11 cellular contexts compared by ENCODE assay signal in genomic region chr1:198520524-198521254, GRCh38. TPM values are rescaled to one million over a fixed set of nuclear protein-coding genes. Genes with fewer than 3 reads are reported as not detected.
DNase-seq lines count a peak whose midpoint lies in the region; ATAC-seq, FAIRE-seq and TF ChIP-seq lines count a peak whose summit lies in the region.
"Had no signal": no experiment of that assay in that cellular context is flagged by ENCODE, and none has a peak within 500 bp of the region (broad histone marks: within the 10 kb centered on the region; RNA-seq: fewer than 3 reads in every experiment).

No MANE protein-coding gene starts in this region.

- ATAC-seq in HG02840 (IDR thresholded peaks at IDR 0.05; ENCODE audit: low FRiP score, unreplicated experiment): peak; percentile 91
- ATAC-seq: esophagus mucosa had no signal

- H3K27ac Mint-ChIP-seq in activated CD4-positive, alpha-beta T cell treated with anti-CD3 and anti-CD28 coated beads, Interleukin-2, amount 10 ng/mL, durations not matched to agents 24 days and 14 days: peak overlapping the region; percentile 78
- H3K27ac Mint-ChIP-seq in neural progenitor cell: no peak overlapping the region

- intact Hi-C loops in activated CD4-positive, alpha-beta T cell treated with anti-CD3 and anti-CD28 coated beads, Interleukin-2, amount 10 ng/mL, durations not matched to agents 24 days and 14 days (cut with micrococcal nuclease): loop anchor here (1.0 to 10.0 kb wide), 7 partner anchors 53 to 744 kb away; no protein-coding TSS in a partner anchor

- H3K9me3 Mint-ChIP-seq in activated CD4-positive, alpha-beta T cell treated with anti-CD3 and anti-CD28 coated beads, Interleukin-2, amount 10 ng/mL, durations not matched to agents 24 days and 14 days: no peaks in the 10 kb centered on the region
- H3K9me3 Mint-ChIP-seq in neural progenitor cell: no peaks in the 10 kb centered on the region

- H3K4me3 Mint-ChIP-seq in activated CD4-positive, alpha-beta T cell treated with anti-CD3 and anti-CD28 coated beads, Interleukin-2, amount 10 ng/mL, durations not matched to agents 24 days and 14 days: peak overlapping the region; percentile 59
- H3K4me3 Mint-ChIP-seq in neural progenitor cell: no peak overlapping the region

- H4K20me1 ChIP-seq in neural progenitor cell (ENCODE audit: low read depth): no peaks in the 10 kb centered on the region

- peak overlapping the region in 1 of 2 donors; percentile 39 for H3K27ac ChIP-seq in small intestine (ENCODE audit: low read depth in 1 of 2, low read length in 1 of 2)
- no peak overlapping the region for H3K27ac ChIP-seq in neural progenitor cell

- FAIRE-seq in small intestine (lab: Jason Lieb, UNC): no peak

- no peaks in the 10 kb centered on the region for H3K36me3 ChIP-seq in small intestine (ENCODE audit: control insufficient read depth in 2 of 2, insufficient read depth in 2 of 2, low read length in 2 of 2)
- no peaks in the 10 kb centered on the region for H3K36me3 ChIP-seq in neural progenitor cell

- no peaks in the 10 kb centered on the region for H3K4me1 ChIP-seq in small intestine (ENCODE audit: control insufficient read depth in 2 of 2, insufficient read depth in 1 of 2, low read depth in 1 of 2, low read length in 1 of 2)
- H3K4me1 ChIP-seq in neural progenitor cell: no peaks in the 10 kb centered on the region

- H2AFZ ChIP-seq in neural progenitor cell (replicated peaks): no peak overlapping the region

- no peaks in the 10 kb centered on the region for H3F3A ChIP-seq in neural progenitor cell (ENCODE audit: low read depth)

- H3K27me3 Mint-ChIP-seq in activated CD4-positive, alpha-beta T cell treated with anti-CD3 and anti-CD28 coated beads, Interleukin-2, amount 10 ng/mL, durations not matched to agents 24 days and 14 days: no peaks in the 10 kb centered on the region
- H3K27me3 Mint-ChIP-seq in neural progenitor cell (ENCODE audit: insufficient read depth, low read depth): no peaks in the 10 kb centered on the region

- WGBS in small intestine, 3 donors: 64 to 81% (median 71%) methylated on average over 5 of the region's 5 CpGs

- H3K79me2 ChIP-seq in neural progenitor cell (ENCODE audit: low read depth): no peaks in the 10 kb centered on the region

- TF ChIP-seq CTCF in neural progenitor cell (IDR thresholded peaks at IDR 0.05): no peak

- peaks cover 53% of the 10 kb centered on the region for H3K4me1 Mint-ChIP-seq in activated CD4-positive, alpha-beta T cell treated with anti-CD3 and anti-CD28 coated beads, Interleukin-2, amount 10 ng/mL, durations not matched to agents 24 days and 14 days
- H3K4me1 Mint-ChIP-seq in neural progenitor cell: peaks cover 9% of the 10 kb centered on the region

- no peak overlapping the region for H3K9ac ChIP-seq in neural progenitor cell

- H3K4me2 ChIP-seq in neural progenitor cell: no peak overlapping the region

- peak; percentile 69 for DNase-seq in activated CD4-positive, alpha-beta T cell treated with anti-CD3 and anti-CD28 coated beads, Interleukin-2, amount 10 ng/mL, durations not matched to agents 24 days and 14 days
- no peak for DNase-seq in activated CD4-positive, alpha-beta T cell treated with anti-CD3 and anti-CD28 coated beads, Interleukin-2, amount 50 U/mL, for 4 hours
- DNase-seq in NCI-H69 (lab: John Stamatoyannopoulos, UW) (peak; percentile 29), small intestine (peak; percentile 11), neural progenitor cell (ENCODE audit: low spot score) (no peak), NCI-H128 (lab: John Stamatoyannopoulos, UW; ENCODE audit: unreplicated experiment) (no peak)
- no peak for DNase-seq in stimulated activated CD4-positive, alpha-beta T cell treated with anti-CD3 and anti-CD28 coated beads, Interleukin-2, amount 100 ng/mL, for 48 hours
- DNase-seq: activated CD4-positive, alpha-beta T cell treated with anti-CD3 and anti-CD28 coated beads for 4 hours had no signal

- H3K27me3 ChIP-seq in small intestine (ENCODE audit: control insufficient read depth in 2 of 2, insufficient read depth in 2 of 2, low read length in 2 of 2) (no peaks in the 10 kb centered on the region), neural progenitor cell (no peaks in the 10 kb centered on the region)

- H3K9me3 ChIP-seq in small intestine (ENCODE audit: control insufficient read depth, low read depth) (no peaks in the 10 kb centered on the region), neural progenitor cell (ENCODE audit: low read depth) (no peaks in the 10 kb centered on the region)

- no peaks in the 10 kb centered on the region for H3K36me3 Mint-ChIP-seq in activated CD4-positive, alpha-beta T cell treated with anti-CD3 and anti-CD28 coated beads, Interleukin-2, amount 10 ng/mL, durations not matched to agents 24 days and 14 days (ENCODE audit: low read depth)
- no peaks in the 10 kb centered on the region for H3K36me3 Mint-ChIP-seq in neural progenitor cell

- H3K4me3 ChIP-seq in small intestine (ENCODE audit: low read depth in 1 of 2, low read length in 2 of 2) (no peak overlapping the region), neural progenitor cell (no peak overlapping the region)

RNA-seq across cellular contexts. Expression of gene ATP6V1G3, which starts 19.8 kb away (rescaled TPM):
- not detected in 2 replicates for total RNA-seq in activated CD4-positive, alpha-beta T cell treated with anti-CD3 and anti-CD28 coated beads, Interleukin-2, amount 10 ng/mL, durations not matched to agents 24 days and 14 days
- polyA plus RNA-seq in small intestine: not detected
- total RNA-seq in neural progenitor cell (ENCODE audit: low replicate concordance): not detected in 2 replicates
- total RNA-seq: esophagus mucosa, urinary bladder had no signal
- polyA plus RNA-seq: urinary bladder had no signal

Comparison
In these comparisons a context has a peak if more than half of its experiments do, and no peak if none do; other contexts are left out.
1. DNase-seq: peak in activated CD4-positive, alpha-beta T cell treated with anti-CD3 and anti-CD28 coated beads, Interleukin-2, amount 10 ng/mL, durations not matched to agents 24 days and 14 days (single experiment), NCI-H69 (single experiment) and small intestine (single experiment); none in activated CD4-positive, alpha-beta T cell treated with anti-CD3 and anti-CD28 coated beads, Interleukin-2, amount 50 U/mL, for 4 hours (0 of 2), neural progenitor cell (single experiment), stimulated activated CD4-positive, alpha-beta T cell treated with anti-CD3 and anti-CD28 coated beads, Interleukin-2, amount 100 ng/mL, for 48 hours (0 of 2) and NCI-H128 (single experiment).